ENCODE assay signal across 8 cellular contexts in genomic region chr17:78840780-78841611, GRCh38. TPM values are rescaled to one million over a fixed set of nuclear protein-coding genes. Genes with fewer than 3 reads are reported as not detected.
A peak's percentile ranks its signal among the peaks of the same experiment; 100 is the strongest.
DNase-seq lines count a peak whose midpoint lies in the region; ATAC-seq and TF ChIP-seq lines count a peak whose summit lies in the region.

Gene USP36 (minus strand): TSS chr17:78840814. CDS start chr17:78836363, 4,451 bp downstream.

- H4K91ac ChIP-seq in trophoblast cell (ENCODE audit: low read depth, low read length), result peak within 1 kb of the TSS; percentile 91

- intact Hi-C loops in transverse colon (cut with DNase I; ENCODE audit: low total_unique reads), result no loop called here

- H3K4me2 ChIP-seq in trophoblast cell (ENCODE audit: low read length), result peak within 1 kb of the TSS; percentile 96

- peaks cover 24% of the 10 kb centered on the region for H3K4me1 ChIP-seq in adipocyte (ENCODE audit: control insufficient read depth, insufficient read depth, low read length)
- peaks cover 5% of the 10 kb centered on the region for H3K4me1 ChIP-seq in cardiac muscle cell (ENCODE audit: low read depth)
- H3K4me1 ChIP-seq in trophoblast cell (ENCODE audit: control insufficient read depth in 1 of 2, insufficient read depth in 2 of 2, low read length in 2 of 2), result peaks cover 6% of the 10 kb centered on the region in 2 experiments
- peaks cover 16 to 24% (median 20%) of the 10 kb centered on the region in 4 donors for H3K4me1 ChIP-seq in transverse colon

- peak within 1 kb of the TSS; percentile 81 for H3K14ac ChIP-seq in trophoblast cell (ENCODE audit: low read length)

- peak within 1 kb of the TSS; percentile 82 for H3K4me3 ChIP-seq in GM12875 (ENCODE audit: low read depth, low read length)
- H3K4me3 ChIP-seq in adipocyte (ENCODE audit: low read length), result peak within 1 kb of the TSS; percentile 91
- H3K4me3 ChIP-seq in cardiac muscle cell, result peak within 1 kb of the TSS; percentile 83
- H3K4me3 ChIP-seq in trophoblast cell (ENCODE audit: low read depth, low read length), result peak within 1 kb of the TSS; percentile 96
- peak within 1 kb of the TSS; percentile 52 to 97 (median 81) for H3K4me3 ChIP-seq in transverse colon

- H3K9ac ChIP-seq in adipocyte (ENCODE audit: low read length) (peak within 1 kb of the TSS; percentile 91), trophoblast cell (ENCODE audit: low read length) (peak within 1 kb of the TSS; percentile 91)

- TF ChIP-seq CTCF in GM12875 (IDR thresholded peaks at IDR 0.05; ENCODE audit: borderline replicate concordance, insufficient read depth, low read depth, low read length), result no peak
- no peak for TF ChIP-seq CTCF in cardiac muscle cell (IDR thresholded peaks at IDR 0.05; ENCODE audit: low read depth, low read length)
- peak; percentile 5 to 47 (median 11) for TF ChIP-seq CTCF in transverse colon (IDR thresholded peaks at IDR 0.05)

- in situ Hi-C loops in transverse colon (cut with MboI; ENCODE audit: low pct_ligation_motif_present in 1 of 4, low pct_unique_long_range_greater_than_20kb in 1 of 4, low sequenced_read_pairs in 3 of 4), result no loop called here

- H3K4ac ChIP-seq in trophoblast cell (ENCODE audit: low read depth, low read length), result peak within 1 kb of the TSS; percentile 85

- H3K36me3 ChIP-seq in adipocyte (ENCODE audit: control insufficient read depth, insufficient read depth, low read length, severe bottlenecking) (peaks cover 18% of the 10 kb centered on the region), cardiac muscle cell (peaks cover 13% of the 10 kb centered on the region), trophoblast cell (ENCODE audit: control insufficient read depth in 1 of 2, insufficient read depth in 2 of 2, low read length in 2 of 2) (peaks cover 12 to 16% of the 10 kb centered on the region in 2 experiments), transverse colon (peaks cover 0 to 11% (median 5%) of the 10 kb centered on the region in 4 donors)

- H3K27ac ChIP-seq in cardiac muscle cell, result peak within 1 kb of the TSS; percentile 96
- H3K27ac ChIP-seq in trophoblast cell (ENCODE audit: low read depth, low read length), result peak within 1 kb of the TSS; percentile 71
- peak within 1 kb of the TSS; percentile 96 to 100 (median 98) for H3K27ac ChIP-seq in transverse colon

- H4K8ac ChIP-seq in trophoblast cell (ENCODE audit: low read depth, low read length), result peak within 1 kb of the TSS; percentile 95

- peak within 1 kb of the TSS; percentile 65 for H2AK5ac ChIP-seq in trophoblast cell (ENCODE audit: low read length)

- H2BK120ac ChIP-seq in trophoblast cell (ENCODE audit: insufficient read depth, low read length, poor library complexity), result peak within 1 kb of the TSS; percentile 84

- peaks cover 11% of the 10 kb centered on the region for H3K79me1 ChIP-seq in trophoblast cell (ENCODE audit: low read length)

- H4K12ac ChIP-seq in trophoblast cell (ENCODE audit: low read depth, low read length), result peak within 1 kb of the TSS; percentile 95

- peak; percentile 99 for TF ChIP-seq POLR2A in transverse colon (IDR thresholded peaks at IDR 0.05)

- no peaks in the 10 kb centered on the region for H3K27me3 ChIP-seq in adipocyte (replicated peaks; ENCODE audit: control insufficient read depth, insufficient read depth, low read length)
- H3K27me3 ChIP-seq in cardiac muscle cell, result no peaks in the 10 kb centered on the region
- H3K27me3 ChIP-seq in trophoblast cell (ENCODE audit: insufficient read depth, low read length), result no peaks in the 10 kb centered on the region
- H3K27me3 ChIP-seq in transverse colon, result no peaks in the 10 kb centered on the region

- ATAC-seq in HG02798 (IDR thresholded peaks at IDR 0.05; ENCODE audit: poor library complexity, unreplicated experiment), result peak; percentile 95

- WGBS in trophoblast cell (ENCODE audit: extremely low coverage, insufficient coverage, insufficient read length), result no CpG with 5 or more reads among the region's 74 CpGs
- 0% methylated on average over 72 of the region's 74 CpGs; no CpG with 5 or more reads in 1 of the 2 donors for WGBS in transverse colon (ENCODE audit: low coverage in 1 of 2), 2 donors

- H3K23ac ChIP-seq in trophoblast cell (ENCODE audit: low read length), result no peak within 1 kb of the TSS

- H3K18ac ChIP-seq in trophoblast cell (ENCODE audit: low read length), result peak within 1 kb of the TSS; percentile 85

- H2BK5ac ChIP-seq in trophoblast cell (ENCODE audit: low read depth, low read length, poor library complexity), result peak within 1 kb of the TSS; percentile 77

- H2BK12ac ChIP-seq in trophoblast cell (ENCODE audit: low read length), result no peak within 1 kb of the TSS

- peaks cover 10% of the 10 kb centered on the region for H3K79me2 ChIP-seq in trophoblast cell (ENCODE audit: control insufficient read depth, insufficient read depth, low read length, poor library complexity)

- peak; percentile 95 for TF ChIP-seq EP300 in transverse colon (IDR thresholded peaks at IDR 0.05; ENCODE audit: low read depth)

- DNase-seq in NCI-H1436 (lab: John Stamatoyannopoulos, UW) (peak; percentile 100), T follicular helper cell (ENCODE audit: low read depth) (peak; percentile 100), adipocyte (ENCODE audit: low read depth) (peak; percentile 100), cardiac muscle cell (ENCODE audit: low read depth in 1 of 2, low spot score in 1 of 2) (peak; percentile 100), trophoblast cell (peak; percentile 99 to 100), transverse colon (peak; percentile 100)

- peak within 1 kb of the TSS; percentile 96 for H2AFZ ChIP-seq in trophoblast cell (ENCODE audit: insufficient read depth, low read length, poor library complexity)

- H3K9me3 ChIP-seq in adipocyte (ENCODE audit: control insufficient read depth, low read length) (no peaks in the 10 kb centered on the region), cardiac muscle cell (ENCODE audit: low read depth) (no peaks in the 10 kb centered on the region), trophoblast cell (ENCODE audit: insufficient read depth, low read depth, low read length) (no peaks in the 10 kb centered on the region), transverse colon (no peaks in the 10 kb centered on the region)

RNA-seq across cellular contexts. Expression of gene USP36, which starts in this region (rescaled TPM):
- 18.9 and 27.8 TPM in 2 replicates for total RNA-seq in cardiac muscle cell
- 27.1 and 35.4 TPM in 2 replicates for polyA plus RNA-seq in cardiac muscle cell
- polyA plus RNA-seq in trophoblast cell (2013), result 21.5 and 22.0 TPM in 2 replicates
- total RNA-seq in transverse colon, result 10 to 100 TPM; 28.5 to 96.5 (median 63.5) TPM

Comparison
In these comparisons a context has a peak if more than half of its experiments do, and no peak if none do; other contexts are left out.
1. Peak in every context shown above with its lines: DNase-seq, ATAC-seq, H3K4me3 ChIP-seq and H3K27ac ChIP-seq.
2. CTCF ChIP-seq: peak in transverse colon (5 of 5); none in GM12875 (single experiment) and cardiac muscle cell (single experiment).